ENCODE assay signal across 15 cellular contexts in genomic region chr2:10977003-10977402, GRCh38.
A peak's percentile ranks its signal among the peaks of the same experiment; 100 is the strongest.
DNase-seq lines count a peak whose midpoint lies in the region; ATAC-seq and TF ChIP-seq lines count a peak whose summit lies in the region.
"Had no signal": no experiment of that assay in that cellular context is flagged by ENCODE, and none has a peak within 500 bp of the region (broad histone marks: within the 10 kb centered on the region; RNA-seq: fewer than 3 reads in every experiment).

No MANE protein-coding gene starts in this region.

- POLR2A ChIA-PET in Caco-2 (lab: Charles Lee) = no interaction called here

- H3K36me3 Mint-ChIP-seq in natural killer cell treated with Interleukin-12 subunit alpha and Interleukin-12 subunit beta and Interleukin-15 and Interleukin-18, amount 100 ng/mL, for 72 hours = no peaks in the 10 kb centered on the region
- H3K36me3 Mint-ChIP-seq in Caco-2 (ENCODE audit: insufficient read depth, unreplicated experiment) = no peaks in the 10 kb centered on the region
- H3K36me3 Mint-ChIP-seq: activated naive CD4-positive, alpha-beta T cell treated with anti-CD3 and anti-CD28 coated beads, Interleukin-2, amount 50 U/mL, for 24 hours; IgD-negative memory B cell had no signal

- no TSS peak for BruUV-seq in Caco-2 (replicated peaks; lab: Mats Ljungman, UMichigan)

- H3K27ac Mint-ChIP-seq in natural killer cell treated with Interleukin-12 subunit alpha and Interleukin-12 subunit beta and Interleukin-15 and Interleukin-18, amount 100 ng/mL, for 72 hours = no peak overlapping the region
- no peak overlapping the region for H3K27ac Mint-ChIP-seq in Caco-2 (ENCODE audit: unreplicated experiment)
- H3K27ac Mint-ChIP-seq: activated naive CD4-positive, alpha-beta T cell treated with anti-CD3 and anti-CD28 coated beads, Interleukin-2, amount 50 U/mL, for 24 hours; dendritic cell treated with granulocyte-macrophage colony-stimulating factor and Interleukin-4, amounts not matched to agents 40 ng/mL and 50 ng/mL, for 4 days; IgD-negative memory B cell had no signal

- DNase-seq in SIG-M5 treated with dmso at 0.1 percent for 504 hours (lab: John Stamatoyannopoulos, UW; ENCODE audit: unreplicated experiment) = peak; percentile 80
- DNase-seq in SIG-M5 (lab: John Stamatoyannopoulos, UW) = no peak
- DNase-seq in NCI-H2227 (lab: John Stamatoyannopoulos, UW; ENCODE audit: unreplicated experiment) = peak; percentile 11
- peak; percentile 12 for DNase-seq in sciatic nerve (ENCODE audit: low spot score)
- no peak for DNase-seq in natural killer cell treated with Interleukin-12 subunit alpha and Interleukin-12 subunit beta and Interleukin-15 and Interleukin-18, amount 100 ng/mL, for 72 hours (ENCODE audit: low spot score)
- DNase-seq in Caco-2 = no peak
- DNase-seq: DMS153, HCEC 1CT, NCI-H2081 had no signal

- no peak overlapping the region for H3K4me3 Mint-ChIP-seq in natural killer cell treated with Interleukin-12 subunit alpha and Interleukin-12 subunit beta and Interleukin-15 and Interleukin-18, amount 100 ng/mL, for 72 hours
- H3K4me3 Mint-ChIP-seq in Caco-2 (ENCODE audit: unreplicated experiment) = no peak overlapping the region
- H3K4me3 Mint-ChIP-seq: activated naive CD4-positive, alpha-beta T cell treated with anti-CD3 and anti-CD28 coated beads, Interleukin-2, amount 50 U/mL, for 24 hours; dendritic cell treated with granulocyte-macrophage colony-stimulating factor and Interleukin-4, amounts not matched to agents 40 ng/mL and 50 ng/mL, for 4 days; IgD-negative memory B cell had no signal

- no peak overlapping the region for H3K4me3 ChIP-seq in ectodermal cell (ENCODE audit: insufficient read depth, low read depth, low read length)
- no peak overlapping the region for H3K4me3 ChIP-seq in Caco-2 (ENCODE audit: low read depth, low read length)
- H3K4me3 ChIP-seq: GM12878 had no signal

- H3K27me3 ChIP-seq in ectodermal cell (ENCODE audit: control insufficient read depth, insufficient read depth, low read length, poor library complexity, severe bottlenecking) = no peaks in the 10 kb centered on the region
- H3K27me3 ChIP-seq in Caco-2 (replicated peaks; ENCODE audit: control insufficient read depth, insufficient read depth, low read length) = no peaks in the 10 kb centered on the region

- no peak for TF ChIP-seq CTCF in Caco-2 (IDR thresholded peaks at IDR 0.05; ENCODE audit: insufficient read depth in 1 of 2, low read depth in 1 of 2, low read length in 1 of 2, severe bottlenecking in 1 of 2, unreplicated experiment in 1 of 2)

- WGBS in ectodermal cell, 2 experiments = 44 to 52% methylated on average over 9 of the region's 9 CpGs

- peaks cover 18 to 35% of the 10 kb centered on the region in 2 donors for H3K27me3 Mint-ChIP-seq in natural killer cell treated with Interleukin-12 subunit alpha and Interleukin-12 subunit beta and Interleukin-15 and Interleukin-18, amount 100 ng/mL, for 72 hours
- H3K27me3 Mint-ChIP-seq in Caco-2 (ENCODE audit: insufficient read depth, unreplicated experiment) = peaks cover 19% of the 10 kb centered on the region

- no peaks in the 10 kb centered on the region for H3K4me1 Mint-ChIP-seq in natural killer cell treated with Interleukin-12 subunit alpha and Interleukin-12 subunit beta and Interleukin-15 and Interleukin-18, amount 100 ng/mL, for 72 hours (ENCODE audit: low read depth in 2 of 2)
- H3K4me1 Mint-ChIP-seq in Caco-2 (ENCODE audit: low read depth, unreplicated experiment) = no peaks in the 10 kb centered on the region
- H3K4me1 Mint-ChIP-seq: activated naive CD4-positive, alpha-beta T cell treated with anti-CD3 and anti-CD28 coated beads, Interleukin-2, amount 50 U/mL, for 24 hours; IgD-negative memory B cell had no signal

- H3K27ac ChIP-seq in ectodermal cell (ENCODE audit: insufficient read depth, low read depth, low read length, poor library complexity, severe bottlenecking) = peak overlapping the region; percentile 55

- no peak for ATAC-seq in sciatic nerve
- ATAC-seq in HG03469 (IDR thresholded peaks at IDR 0.05; ENCODE audit: unreplicated experiment) = no peak
- ATAC-seq in natural killer cell treated with Interleukin-12 subunit alpha and Interleukin-12 subunit beta and Interleukin-15 and Interleukin-18, amount 100 ng/mL, for 72 hours = no peak
- ATAC-seq: GM12878 had no signal

- H3K4me1 ChIP-seq in ectodermal cell (ENCODE audit: control insufficient read depth, insufficient read depth, low read length) = peaks cover 27% of the 10 kb centered on the region
- no peaks in the 10 kb centered on the region for H3K4me1 ChIP-seq in Caco-2

- H3K9me3 Mint-ChIP-seq in natural killer cell treated with Interleukin-12 subunit alpha and Interleukin-12 subunit beta and Interleukin-15 and Interleukin-18, amount 100 ng/mL, for 72 hours = no peaks in the 10 kb centered on the region
- H3K9me3 Mint-ChIP-seq in Caco-2 (ENCODE audit: unreplicated experiment) = no peaks in the 10 kb centered on the region
- H3K9me3 Mint-ChIP-seq: activated naive CD4-positive, alpha-beta T cell treated with anti-CD3 and anti-CD28 coated beads, Interleukin-2, amount 50 U/mL, for 24 hours had no signal

- H3K36me3 ChIP-seq in ectodermal cell (ENCODE audit: control insufficient read depth, insufficient read depth, low read length) (no peaks in the 10 kb centered on the region), Caco-2 (ENCODE audit: control insufficient read depth, insufficient read depth, low read length) (no peaks in the 10 kb centered on the region)

- CTCF ChIA-PET in Caco-2 (lab: Charles Lee) = no interaction called here

- H3K9me3 ChIP-seq in ectodermal cell (ENCODE audit: control insufficient read depth, low read length) (no peaks in the 10 kb centered on the region), Caco-2 (0 out of 2 replicates have a peak, but pooled peaks cover 2% of the 10 kb centered on the region)

- intact Hi-C loops in sciatic nerve (cut with DNase I) (no loop called here), Caco-2 (cut with micrococcal nuclease; ENCODE audit: unreplicated experiment) (no loop called here)

Comparison
In these comparisons a context has a peak if more than half of its experiments do, and no peak if none do; other contexts are left out.
1. DNase-seq: peak in SIG-M5 treated with dmso at 0.1 percent for 504 hours (single experiment), NCI-H2227 (single experiment) and sciatic nerve (single experiment); none in SIG-M5 (single experiment), natural killer cell treated with Interleukin-12 subunit alpha and Interleukin-12 subunit beta and Interleukin-15 and Interleukin-18, amount 100 ng/mL, for 72 hours (single experiment) and Caco-2 (0 of 2).